ENCODE assay signal across 1 cellular context in genomic region chr17:18179221-18179620, GRCh38.
TF ChIP-seq lines count a peak whose summit lies in the region.

No MANE protein-coding gene starts in this region.

TF ChIP-seq in IMR-90, 13 proteins besides CTCF, POLR2A, EP300 and RAD21:
- TF ChIP-seq CEBPB (IDR thresholded peaks at IDR 0.05; ENCODE audit: low read depth, low read length) = no peak
- TF ChIP-seq SMC3 (IDR thresholded peaks at IDR 0.05; ENCODE audit: low read depth, low read length) = no peak
- TF ChIP-seq CHD1 (IDR thresholded peaks at IDR 0.05; ENCODE audit: low read depth, low read length) = no peak
- no peak for TF ChIP-seq FOS (IDR thresholded peaks at IDR 0.05; ENCODE audit: low read depth, low read length)
- no peak for TF ChIP-seq MXI1 (IDR thresholded peaks at IDR 0.05; ENCODE audit: borderline replicate concordance, low read depth, low read length)
- TF ChIP-seq MAZ (IDR thresholded peaks at IDR 0.05; ENCODE audit: borderline replicate concordance, low read depth, low read length) = no peak
- no peak for TF ChIP-seq USF2 (IDR thresholded peaks at IDR 0.05; ENCODE audit: low read depth, low read length)
- no peak for TF ChIP-seq ELK1 (IDR thresholded peaks at IDR 0.05; ENCODE audit: borderline replicate concordance, low read depth, low read length)
- no peak for TF ChIP-seq NFE2L2 (IDR thresholded peaks at IDR 0.05; ENCODE audit: low read depth, low read length)
- no peak for TF ChIP-seq RFX5 (IDR thresholded peaks at IDR 0.05; ENCODE audit: low read depth, low read length)
